In genomic region chr21:16082038-16082816, GRCh38 we compare ENCODE assay signal across 9 cellular contexts.
DNase-seq lines count a peak whose midpoint lies in the region; ATAC-seq and TF ChIP-seq lines count a peak whose summit lies in the region.
"Had no signal": no experiment of that assay in that cellular context is flagged by ENCODE, and none has a peak within 500 bp of the region (broad histone marks: within the 10 kb centered on the region; RNA-seq: fewer than 3 reads in every experiment).

No MANE protein-coding gene starts in this region.

- no peaks in the 10 kb centered on the region for H3K4me1 Mint-ChIP-seq in CD4-positive, alpha-beta T cell (ENCODE audit: low read depth)

- H3K36me3 Mint-ChIP-seq in CD4-positive, alpha-beta T cell (ENCODE audit: low read depth): no peaks in the 10 kb centered on the region

- no peak overlapping the region for H3K4me3 Mint-ChIP-seq in CD4-positive, alpha-beta T cell

- POLR2A ChIA-PET in CD4-positive, alpha-beta T cell (lab: Charles Lee): no interaction called here
- POLR2A ChIA-PET in IMR-90 (lab: Charles Lee; ENCODE audit: unreplicated experiment): no interaction called here

- H2AFZ ChIP-seq in IMR-90 (replicated peaks; ENCODE audit: low read length, poor library complexity): no peak overlapping the region

- no peak overlapping the region; the same call in 1 of the 2 replicates for H3K9ac ChIP-seq in IMR-90 (ENCODE audit: low read depth, low read length)

- H4K5ac ChIP-seq in IMR-90 (ENCODE audit: low read depth, low read length): peak overlapping the region; percentile 82; the same call in 1 of the 2 replicates

- no peak for ATAC-seq in CD4-positive, alpha-beta T cell (ENCODE audit: poor library complexity)
- ATAC-seq in IMR-90 (ENCODE audit: low read depth) (no peak), HG03565 (IDR thresholded peaks at IDR 0.05; ENCODE audit: unreplicated experiment) (no peak), GM21390 (IDR thresholded peaks at IDR 0.05; ENCODE audit: unreplicated experiment) (no peak)

- H3K36me3 ChIP-seq in IMR-90 (ENCODE audit: control insufficient read depth, insufficient read depth, low read length): no peaks in the 10 kb centered on the region
- H3K36me3 ChIP-seq in adrenal gland (replicated peaks in 1 of 2): no peaks in the 10 kb centered on the region
- H3K36me3 ChIP-seq: HAP-1 had no signal

- H3K23ac ChIP-seq in IMR-90 (ENCODE audit: low read depth, low read length): no peak overlapping the region

- H3K9me3 Mint-ChIP-seq in CD4-positive, alpha-beta T cell: no peaks in the 10 kb centered on the region

- H3K4me1 ChIP-seq in IMR-90 (ENCODE audit: control insufficient read depth, insufficient read depth, low read length) (no peaks in the 10 kb centered on the region), adrenal gland (replicated peaks in 1 of 2) (no peaks in the 10 kb centered on the region)
- H3K4me1 ChIP-seq: HAP-1 had no signal

- no peak overlapping the region for H3K4ac ChIP-seq in IMR-90 (ENCODE audit: low read depth, low read length)

- BruUV-seq in IMR-90 (replicated peaks; lab: Mats Ljungman, UMichigan): no TSS peak

- WGBS in IMR-90 (ENCODE audit: extremely low coverage in 2 of 2, insufficient read length in 1 of 2), 2 experiments: no CpG with 5 or more reads among the region's 6 CpGs
- 26 to 35% (median 30%) methylated on average over 6 of the region's 6 CpGs for WGBS in adrenal gland, 4 donors

- H3K27me3 ChIP-seq in CD4-positive, alpha-beta T cell (ENCODE audit: control insufficient read depth, insufficient read depth, low read length): no peaks in the 10 kb centered on the region
- H3K27me3 ChIP-seq in IMR-90 (ENCODE audit: control insufficient read depth, insufficient read depth, low read length) (no peaks in the 10 kb centered on the region), adrenal gland (no peaks in the 10 kb centered on the region)

- no peak overlapping the region for H2BK20ac ChIP-seq in IMR-90 (ENCODE audit: low read depth, low read length)

- TF ChIP-seq POLR2A in IMR-90 (IDR thresholded peaks at IDR 0.05; ENCODE audit: low read depth, low read length): no peak
- no peak for TF ChIP-seq POLR2A in adrenal gland (IDR thresholded peaks at IDR 0.05)

- no peaks in the 10 kb centered on the region for H3K9me3 ChIP-seq in CD4-positive, alpha-beta T cell (ENCODE audit: control insufficient read depth, low read length)
- H3K9me3 ChIP-seq in IMR-90 (ENCODE audit: control insufficient read depth, insufficient read depth, low read length) (no peaks in the 10 kb centered on the region), adrenal gland (replicated peaks in 1 of 3) (no peaks in the 10 kb centered on the region)
- H3K9me3 ChIP-seq: HAP-1 had no signal

- no peak overlapping the region for H2AK5ac ChIP-seq in IMR-90 (ENCODE audit: low read depth, low read length)

- no peak overlapping the region for H3K27ac ChIP-seq in CD4-positive, alpha-beta T cell (ENCODE audit: low read depth, low read length)
- no peak overlapping the region for H3K27ac ChIP-seq in IMR-90 (ENCODE audit: insufficient read depth, low read length)
- peak overlapping the region in 2 of 5 donors; percentile 32 to 55 for H3K27ac ChIP-seq in adrenal gland

- H4K20me1 ChIP-seq in IMR-90 (ENCODE audit: insufficient read depth, low read length): no peaks in the 10 kb centered on the region

- no peak overlapping the region for H4K91ac ChIP-seq in IMR-90 (ENCODE audit: insufficient read depth, low read depth, low read length)

- no peak overlapping the region for H2AK9ac ChIP-seq in IMR-90 (replicated peaks; ENCODE audit: low read depth, low read length, poor library complexity)

- H3K18ac ChIP-seq in IMR-90 (ENCODE audit: low read depth, low read length): peak overlapping the region; percentile 82; the same call in 1 of the 2 replicates

- intact Hi-C loops in CD4-positive, alpha-beta T cell (cut with DNase I, micrococcal nuclease): loop anchor here in 1 of 2 experiments (5.0 kb wide), 1 partner anchor 250 kb away; no protein-coding TSS in a partner anchor
- intact Hi-C loops in IMR-90 (cut with micrococcal nuclease) (loop anchor here (1.0 to 10.0 kb wide), 2 partner anchors 187 to 248 kb away; no protein-coding TSS in a partner anchor), adrenal gland (cut with DNase I) (loop anchor here (5.0 to 10.0 kb wide), 3 partner anchors 245 to 963 kb away; no protein-coding TSS in a partner anchor), posterior vena cava (cut with DNase I) (loop anchor here in 1 of 2 donors (10.0 kb wide), 1 partner anchor 243 kb away; no protein-coding TSS in a partner anchor)

- peak; percentile 38 for TF ChIP-seq CTCF in CD4-positive, alpha-beta T cell (IDR thresholded peaks at IDR 0.05)
- peak; percentile 50 for TF ChIP-seq CTCF in IMR-90 (conservative IDR thresholded peaks at IDR 0.05; ENCODE audit: low read depth, low read length)
- peak; percentile 33 to 65 (median 64) for TF ChIP-seq CTCF in adrenal gland (IDR thresholded peaks at IDR 0.05)

- no peak overlapping the region; the same call in 1 of the 2 replicates for H3K4me2 ChIP-seq in IMR-90 (ENCODE audit: low read depth, low read length)

- no peak overlapping the region for H2BK5ac ChIP-seq in IMR-90 (ENCODE audit: low read depth, low read length, poor library complexity, severe bottlenecking)

- CTCF ChIA-PET in CD4-positive, alpha-beta T cell (lab: Charles Lee): interaction anchor here (1.0 to 1.7 kb wide), 2 partner anchors 10 to 15 kb away, joined by 5 read pairs; no protein-coding TSS in a partner anchor
- CTCF ChIA-PET in IMR-90 (lab: Yijun Ruan, JAX): interaction anchor here (0.6 to 1.5 kb wide), 8 partner anchors 11 to 1183 kb away, joined by 3 to 9 read pairs (median 5); no protein-coding TSS in a partner anchor

- H2BK15ac ChIP-seq in IMR-90 (ENCODE audit: low read depth, low read length): no peak overlapping the region

- no peak overlapping the region for H3K14ac ChIP-seq in IMR-90 (replicated peaks; ENCODE audit: low read depth, low read length)

- H3K79me1 ChIP-seq in IMR-90 (ENCODE audit: low read depth in 1 of 2, low read length in 2 of 2): no peaks in the 10 kb centered on the region

- H4K8ac ChIP-seq in IMR-90 (ENCODE audit: low read depth in 2 of 2, low read length in 2 of 2): no peak overlapping the region

- H3K4me3 ChIP-seq in IMR-90 (ENCODE audit: insufficient read depth, low read depth, low read length) (no peak overlapping the region), adrenal gland (peak overlapping the region in 2 of 4 donors; percentile 20 to 43)
- H3K4me3 ChIP-seq: HAP-1 had no signal

- no peak for DNase-seq in CD4-positive, alpha-beta T cell
- DNase-seq in IMR-90: peak; percentile 22
- no peak for DNase-seq in adrenal gland
- peak; percentile 28 for DNase-seq in kidney tubule cell (ENCODE audit: low spot score)
- no peak for DNase-seq in effector CD4-positive, alpha-beta T cell
- no peak for DNase-seq in posterior vena cava (ENCODE audit: low spot score)

- no peaks in the 10 kb centered on the region for H3K27me3 Mint-ChIP-seq in CD4-positive, alpha-beta T cell

- in situ Hi-C loops in IMR-90 (cut with MboI; ENCODE audit: low sequenced_read_pairs): loop anchor here (5.0 kb wide), 1 partner anchor 245 kb away; no protein-coding TSS in a partner anchor

- TF ChIP-seq RAD21 in IMR-90 (IDR thresholded peaks at IDR 0.05; ENCODE audit: low read length): peak; percentile 53

- no peak overlapping the region for H3K56ac ChIP-seq in IMR-90 (ENCODE audit: extremely low read depth, insufficient read depth, low read length)

- H2BK120ac ChIP-seq in IMR-90 (ENCODE audit: low read depth, low read length): no peak overlapping the region; the same call in 1 of the 2 replicates

- H3K27ac Mint-ChIP-seq in CD4-positive, alpha-beta T cell: no peak overlapping the region

- no peaks in the 10 kb centered on the region for H3K9me1 ChIP-seq in IMR-90 (ENCODE audit: insufficient read depth, low read length)

- dilution Hi-C loops in IMR-90 (cut with HindIII; ENCODE audit: low sequenced_read_pairs, unreplicated experiment): no loop called here

TF ChIP-seq in IMR-90, 13 proteins besides CTCF, POLR2A, EP300 and RAD21:
- TF ChIP-seq BHLHE40 (IDR thresholded peaks at IDR 0.05; ENCODE audit: low read depth, low read length) (no peak), SMC3 (IDR thresholded peaks at IDR 0.05; ENCODE audit: low read depth, low read length) (peak; percentile 43; the same call in 1 of the 2 replicates)

Comparison
In these comparisons a context has a peak if more than half of its experiments do, and no peak if none do; other contexts are left out.
1. DNase-seq: peak in IMR-90 (single experiment) and kidney tubule cell (single experiment); none in CD4-positive, alpha-beta T cell (0 of 10), adrenal gland (0 of 7), effector CD4-positive, alpha-beta T cell (single experiment) and posterior vena cava (single experiment).
2. Peak in every context shown above with its lines, with median percentiles within 50 percentile points of each other: CTCF ChIP-seq.